19 cellular contexts compared by ENCODE assay signal in genomic region chr22:32119568-32120235, GRCh38. TPM values are rescaled to one million over a fixed set of nuclear protein-coding genes. Genes with fewer than 3 reads are reported as not detected.
DNase-seq lines count a peak whose midpoint lies in the region; ATAC-seq, FAIRE-seq and TF ChIP-seq lines count a peak whose summit lies in the region.
"Had no signal": no experiment of that assay in that cellular context is flagged by ENCODE, and none has a peak within 500 bp of the region (broad histone marks: within the 10 kb centered on the region; RNA-seq: fewer than 3 reads in every experiment).

No MANE protein-coding gene starts in this region.

- H2AFZ ChIP-seq in HepG2 (ENCODE audit: low read length) = no peak overlapping the region

- no peak for TF ChIP-seq POLR2A in HepG2 (IDR thresholded peaks at IDR 0.05; ENCODE audit: insufficient read depth in 1 of 2, low read depth in 2 of 2, low read length in 2 of 2)

- in situ Hi-C loops in GM13976 (cut with MboI; ENCODE audit: low sequenced_read_pairs, unreplicated experiment) = no loop called here
- in situ Hi-C loops in SK-MEL-5 (cut with HindIII; ENCODE audit: low pct_unique_long_range_greater_than_20kb, low sequenced_read_pairs) = no loop called here
- in situ Hi-C loops in HepG2 (cut with HindIII; ENCODE audit: extremely low pct_ligation_motif_present, low pct_unique_long_range_greater_than_20kb) = no loop called here

- H3K36me3 ChIP-seq in A673 (ENCODE audit: insufficient read depth, low read length, poor library complexity, severe bottlenecking) (no peaks in the 10 kb centered on the region), HepG2 (replicated peaks in 1 of 2; ENCODE audit: control insufficient read depth in 1 of 2, insufficient read depth in 2 of 2, low read length in 2 of 2) (no peaks in the 10 kb centered on the region)
- H3K36me3 ChIP-seq: HAP-1 had no signal

- TF ChIP-seq RAD21 in HepG2 (CRISPR knock-in tag; IDR thresholded peaks at IDR 0.05) = no peak

- H3K27ac ChIP-seq in A673 (ENCODE audit: low read depth, low read length, poor library complexity, severe bottlenecking) (no peak overlapping the region), HepG2 (ENCODE audit: extremely low read length, insufficient read depth, low read length) (no peak overlapping the region)

- ATAC-seq in HepG2 (peak; percentile 81), HG02885 (IDR thresholded peaks at IDR 0.05; ENCODE audit: poor library complexity, unreplicated experiment) (no peak), GM21390 (IDR thresholded peaks at IDR 0.05; ENCODE audit: unreplicated experiment) (no peak)
- ATAC-seq: CD8-positive, alpha-beta T cell; SK-N-SH treated with all-trans-retinoic acid at 6 μM for 48 hours had no signal

- TF ChIP-seq CTCF in A673 (conservative IDR thresholded peaks at IDR 0.05; ENCODE audit: low read depth, low read length) (0 out of 2 replicates have a peak, but pooled peaks have one; percentile 11), GM13976 (IDR thresholded peaks at IDR 0.05; ENCODE audit: borderline replicate concordance, control extremely low read depth, extremely low read depth, insufficient read depth, missing control alignments) (no peak), HepG2 (CRISPR knock-in tag; IDR thresholded peaks at IDR 0.05) (peak; percentile 37; the same call in 1 of the 2 replicates)

- H3K9me3 ChIP-seq in A673 (ENCODE audit: low read depth, low read length, poor library complexity, severe bottlenecking) (no peaks in the 10 kb centered on the region), HepG2 (ENCODE audit: low read length) (no peaks in the 10 kb centered on the region)
- H3K9me3 ChIP-seq: HAP-1 had no signal

- intact Hi-C loops in A673 (cut with micrococcal nuclease; ENCODE audit: unreplicated experiment) = no loop called here
- intact Hi-C loops in HepG2 (cut with micrococcal nuclease; ENCODE audit: unreplicated experiment) = no loop called here

- DNase-seq in A673 (ENCODE audit: low spot score) (no peak), GM13976 (ENCODE audit: low spot score) (peak; percentile 12), SK-MEL-5 (ENCODE audit: low read depth, low spot score) (peak; percentile 36), HepG2 (ENCODE audit: low spot score) (no peak), NCI-H69 (lab: John Stamatoyannopoulos, UW) (no peak)
- DNase-seq: CD8-positive, alpha-beta T cell; DND-41; MV-4-11; NCI-H1436 treated with DMSO at 0.1 percent for 48 hours; NCI-H2081; NCI-H510A treated with DMSO at 0.1 percent for 48 hours; OCI-M1 had no signal

- BruUV-seq in A673 (replicated peaks; lab: Mats Ljungman, UMichigan) = no TSS peak
- no TSS peak for BruUV-seq in HepG2 (replicated peaks; lab: Mats Ljungman, UMichigan)

- H3K9ac ChIP-seq in HepG2 (ENCODE audit: insufficient read depth, low read depth, low read length) = no peak overlapping the region

- no peaks in the 10 kb centered on the region for H4K20me1 ChIP-seq in HepG2 (ENCODE audit: insufficient read depth, low read length)

- H3K27me3 ChIP-seq in A673 (replicated peaks; ENCODE audit: insufficient read depth, low read depth, low read length, poor library complexity) (peaks cover 18% of the 10 kb centered on the region), HepG2 (ENCODE audit: control insufficient read depth in 1 of 2, insufficient read depth in 2 of 2, low read length in 2 of 2) (peaks cover 0 to 1% of the 10 kb centered on the region in 2 experiments; a peak in 2 of 5 replicates)

- H3K4me2 ChIP-seq in HepG2 (ENCODE audit: low read depth, low read length) = no peak overlapping the region

- POLR2A ChIA-PET in A673 (lab: Charles Lee; ENCODE audit: low non-redundant PET) (no interaction called here), HepG2 (lab: Yijun Ruan, JAX) (no interaction called here)

- H3K4me1 ChIP-seq in A673 (ENCODE audit: insufficient read depth, low read length, poor library complexity, severe bottlenecking) = no peaks in the 10 kb centered on the region
- no peaks in the 10 kb centered on the region for H3K4me1 ChIP-seq in HepG2 (ENCODE audit: insufficient read depth, low read length)
- H3K4me1 ChIP-seq: HAP-1 had no signal

- WGBS in HepG2 (ENCODE audit: low lambda C conversion rate) = 17% methylated on average over 4 of the region's 15 CpGs

- no peak for FAIRE-seq in HepG2 (lab: Jason Lieb, UNC)

- no peaks in the 10 kb centered on the region for H3K79me2 ChIP-seq in HepG2 (ENCODE audit: insufficient read depth, low read length)

- TF ChIP-seq EP300 in HepG2 (IDR thresholded peaks at IDR 0.05; ENCODE audit: low read depth in 2 of 2, low read length in 2 of 2) (no peak), HepG2 (CRISPR knock-in tag; IDR thresholded peaks at IDR 0.05; ENCODE audit: borderline replicate concordance) (no peak)

- CTCF ChIA-PET in A673 (lab: Charles Lee) = no interaction called here
- CTCF ChIA-PET in HepG2 (lab: Yijun Ruan, JAX; ENCODE audit: low intra/inter-chr PET ratio, low total read pairs) = no interaction called here

- no peak overlapping the region for H3K4me3 ChIP-seq in A673 (ENCODE audit: low read depth, low read length, poor library complexity, severe bottlenecking)
- H3K4me3 ChIP-seq in HepG2 (replicated peaks in 1 of 3; ENCODE audit: insufficient read depth in 1 of 3, low read depth in 2 of 3, low read length in 3 of 3) = no peak overlapping the region
- H3K4me3 ChIP-seq: HAP-1 had no signal

TF ChIP-seq in HepG2, 621 proteins besides CTCF, POLR2A, EP300 and RAD21:
- peak; percentile 56 for TF ChIP-seq HNF4A (CRISPR knock-in tag; IDR thresholded peaks at IDR 0.05)
- TF ChIP-seq HNF4G (IDR thresholded peaks at IDR 0.05; ENCODE audit: borderline replicate concordance, low read depth, low read length) = peak; percentile 29; the same call in 1 of the 2 replicates
- no peak for TF ChIP-seq HNF4G (CRISPR knock-in tag; IDR thresholded peaks at IDR 0.05; ENCODE audit: borderline replicate concordance, low read depth)
- TF ChIP-seq GTF2F1 (IDR thresholded peaks at IDR 0.05; ENCODE audit: low read length) = no peak

RNA-seq across cellular contexts. Expression of gene C22orf42, which starts 39.4 kb away (rescaled TPM):
- not detected in 2 replicates for total RNA-seq in A673 (2021)
- not detected in 2 replicates for total RNA-seq in SK-MEL-5 (2014; rRNA removed; shearing (Covaris generic))
- not detected in 2 replicates for polyA plus RNA-seq in SK-MEL-5 (2015; cell fraction: cytosol; rRNA removed)
- not detected in 2 replicates for polyA plus RNA-seq in SK-MEL-5 (2015; cell fraction: nucleus; rRNA removed)
- total RNA-seq in HepG2 (2016; rRNA removed; fragmentation: Illumina TruSeq; extraction: Trizol) = not detected in 2 replicates
- not detected in 2 replicates for total RNA-seq in HepG2 (2016; cell fraction: cytosol; rRNA removed; fragmentation: Illumina TruSeq; extraction: Trizol; ENCODE audit: low read depth)
- not detected in 2 replicates for total RNA-seq in HepG2 (2016; cell fraction: insoluble cytoplasmic fraction; rRNA removed; fragmentation: Illumina TruSeq; extraction: Trizol)
- not detected in 2 replicates for total RNA-seq in HepG2 (2016; cell fraction: membrane; rRNA removed; fragmentation: Illumina TruSeq; extraction: Trizol)
- total RNA-seq in HepG2 (2016; cell fraction: nucleus; rRNA removed; fragmentation: Illumina TruSeq; extraction: Trizol) = not detected in 2 replicates
- not detected in 2 replicates for polyA plus RNA-seq in HepG2 (2011; rRNA removed)
- polyA plus RNA-seq in HepG2 (2011; cell fraction: cytosol; rRNA removed) = not detected in 2 replicates
- polyA plus RNA-seq in HepG2 (2011; cell fraction: nucleus; rRNA removed) = not detected in 2 replicates
- not detected in 2 replicates for polyA plus RNA-seq in HepG2 (2012)
- not detected in 2 replicates for polyA plus RNA-seq in HepG2 (2016; cell fraction: cytosol; fragmentation: Illumina TruSeq; extraction: Trizol; ENCODE audit: low read depth)
- polyA plus RNA-seq in HepG2 (2016; cell fraction: insoluble cytoplasmic fraction; fragmentation: Illumina TruSeq; extraction: Trizol; ENCODE audit: low read depth) = not detected in 2 replicates
- not detected in 2 replicates for polyA plus RNA-seq in HepG2 (2016; cell fraction: membrane; fragmentation: Illumina TruSeq; extraction: Trizol; ENCODE audit: low read depth)
- polyA plus RNA-seq in HepG2 (2016; cell fraction: nucleus; fragmentation: Illumina TruSeq; extraction: Trizol; ENCODE audit: insufficient read depth, low read depth) = not detected in 2 replicates
- not detected in 2 replicates for polyA minus RNA-seq in HepG2 (2011; rRNA and poly(A)+ RNA removed; ENCODE audit: low replicate concordance)
- polyA minus RNA-seq in HepG2 (2011; cell fraction: cytosol; rRNA and poly(A)+ RNA removed) = not detected in 2 replicates
- not detected in 2 replicates for polyA minus RNA-seq in HepG2 (2011; cell fraction: nucleus; rRNA and poly(A)+ RNA removed)
- total RNA-seq: CD8-positive, alpha-beta T cell; HT-29 had no signal
- polyA plus RNA-seq: BJ, IgD-negative memory B cell had no signal

Comparison
In these comparisons a context has a peak if more than half of its experiments do, and no peak if none do; other contexts are left out.
1. DNase-seq: peak in GM13976 (single experiment) and SK-MEL-5 (single experiment); none in A673 (single experiment), HepG2 (single experiment) and NCI-H69 (single experiment).